In the genomic region with DNA sequence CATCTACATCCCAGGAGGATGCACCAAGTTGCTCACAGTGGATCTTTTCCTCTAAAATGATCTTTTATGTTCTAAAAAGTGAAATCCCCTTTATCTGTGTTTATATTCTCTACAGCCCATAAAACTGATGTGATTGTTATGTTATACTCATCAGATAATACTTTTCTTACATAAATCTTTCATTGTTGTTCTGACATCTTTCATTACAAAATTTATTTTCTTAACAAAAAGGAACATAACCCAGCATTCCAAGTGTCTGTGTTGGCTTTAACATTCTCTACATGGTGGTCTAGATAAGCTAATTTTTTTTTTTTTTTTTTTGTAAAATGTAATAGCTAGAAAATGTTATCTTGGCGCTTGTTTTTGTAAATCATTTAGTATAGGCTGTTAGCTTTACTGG, we compare ENCODE assay signal across 16 cellular contexts.
"Had no signal": no experiment of that assay in that cellular context is flagged by ENCODE, and none has a peak within 500 bp of the region (broad histone marks: within the 10 kb centered on the region; RNA-seq: fewer than 3 reads in every experiment).

No MANE protein-coding gene starts in this region.

- H3K36me3 ChIP-seq: ascending aorta, ovary had no signal

- H3K27me3 ChIP-seq: ascending aorta, heart right ventricle, ovary had no signal

- FAIRE-seq: colon, frontal cortex had no signal

- H3K9me3 ChIP-seq: ascending aorta, heart right ventricle, ovary had no signal

- H3K9me3 Mint-ChIP-seq: activated naive CD8-positive, alpha-beta T cell treated with anti-CD3 and anti-CD28 coated beads, Interleukin-2, amount 10 ng/mL, durations not matched to agents 7 days and 5 days had no signal

- ATAC-seq: activated CD4-positive, CD25-positive, alpha-beta regulatory T cell treated with anti-CD3 and anti-CD28 coated beads, Interleukin-2, amount 50 U/mL, for 24 hours had no signal

- H3K27me3 Mint-ChIP-seq: activated naive CD8-positive, alpha-beta T cell treated with anti-CD3 and anti-CD28 coated beads, Interleukin-2, amount 10 ng/mL, durations not matched to agents 7 days and 5 days had no signal

- H3K4me1 ChIP-seq: ascending aorta had no signal

- DNase-seq: activated CD4-positive, alpha-beta T cell treated with anti-CD3 and anti-CD28 coated beads, Interleukin-2, amount 50 U/mL, for 48 hours; activated gamma-delta T cell; activated naive CD8-positive, alpha-beta T cell treated with anti-CD3 and anti-CD28 coated beads, Interleukin-2, amount 10 ng/mL, durations not matched to agents 7 days and 5 days; activated T-cell treated with anti-CD3 and anti-CD28 coated beads, Interleukin-2, amount 50 U/mL, for 48 hours; heart right ventricle; islet precursor cell; ovary; stimulated activated CD4-positive, alpha-beta T cell treated with anti-CD3 and anti-CD28 coated beads, Interleukin-12 subunit alpha, Interleukin-12 subunit beta, amount 100 ng/mL, for 4 hours; stimulated activated naive CD4-positive, alpha-beta T cell; substantia nigra; T-helper 2 cell; trophoblast cell had no signal
